18 cellular contexts compared by ENCODE assay signal in the genomic region with DNA sequence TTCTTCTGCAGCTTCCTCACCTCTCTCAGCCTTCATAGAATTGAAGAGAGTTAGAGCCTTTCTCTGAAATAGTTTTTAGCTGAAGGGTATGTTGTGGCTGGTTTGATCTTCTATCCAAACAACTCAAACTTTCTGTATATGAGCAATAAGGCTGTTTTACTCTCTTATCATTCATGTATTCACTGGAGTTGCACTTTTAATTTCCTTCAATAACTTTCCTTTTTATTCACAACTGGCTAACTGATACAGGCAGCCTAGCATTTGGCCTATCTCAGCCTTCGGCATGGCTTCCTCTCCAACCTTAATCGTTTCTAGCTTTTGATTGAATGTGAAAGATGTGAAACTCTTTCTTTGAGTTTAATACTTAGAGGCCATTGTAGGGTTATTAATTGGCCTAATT.
DNase-seq lines count a peak whose midpoint lies in the region; ATAC-seq and TF ChIP-seq lines count a peak whose summit lies in the region.
"Had no signal": no experiment of that assay in that cellular context is flagged by ENCODE, and none has a peak within 500 bp of the region (broad histone marks: within the 10 kb centered on the region; RNA-seq: fewer than 3 reads in every experiment).

No MANE protein-coding gene starts in this region.

- no peak for DNase-seq in activated CD4-positive, alpha-beta T cell treated with anti-CD3 and anti-CD28 coated beads for 36 hours
- DNase-seq in activated CD4-positive, alpha-beta T cell treated with anti-CD3 and anti-CD28 coated beads, Interleukin-2, amount 50 U/mL, for 48 hours, result no peak
- DNase-seq in neural progenitor cell (ENCODE audit: low spot score), result no peak
- DNase-seq in GF-D8 (lab: John Stamatoyannopoulos, UW), result no peak
- DNase-seq: AML-193; Caco-2; Calu3; CD4-positive, alpha-beta T cell; CD8-positive, alpha-beta T cell; DND-41; EL; GDM1 had no signal

- CTCF ChIA-PET in activated CD4-positive, alpha-beta T cell treated with anti-CD3 and anti-CD28 coated beads for 36 hours (lab: Charles Lee), result interaction anchor here (1.4 kb wide), 1 partner anchor 16 kb away, joined by 3 read pairs; no protein-coding TSS in a partner anchor

- H3K4me2 ChIP-seq in neural progenitor cell, result no peak overlapping the region
- H3K4me2 ChIP-seq: A549; BLaER1 treated with 17β-estradiol and CSF1 and Interleukin-3, amounts not matched to agents 10 nM and 100 nM had no signal

- H3F3A ChIP-seq in neural progenitor cell (ENCODE audit: low read depth), result peaks cover 36% of the 10 kb centered on the region

- H3K9me3 ChIP-seq in neural progenitor cell (ENCODE audit: low read depth), result no peaks in the 10 kb centered on the region
- H3K9me3 ChIP-seq: Caco-2 had no signal

- no peaks in the 10 kb centered on the region for H3K27me3 Mint-ChIP-seq in activated CD4-positive, alpha-beta T cell treated with anti-CD3 and anti-CD28 coated beads for 36 hours
- H3K27me3 Mint-ChIP-seq in activated T-helper 17 cell treated with anti-CD3 and anti-CD28 coated beads, Interleukin-2, amount 50 U/mL, for 72 hours, result peaks cover 3% of the 10 kb centered on the region
- peaks cover 13% of the 10 kb centered on the region for H3K27me3 Mint-ChIP-seq in neural progenitor cell (ENCODE audit: insufficient read depth, low read depth)
- H3K27me3 Mint-ChIP-seq: B cell; CD4-positive, alpha-beta T cell had no signal

- H3K27me3 ChIP-seq in neural progenitor cell, result no peaks in the 10 kb centered on the region
- H3K27me3 ChIP-seq: BLaER1 treated with 17β-estradiol and CSF1 and Interleukin-3, amounts not matched to agents 10 nM and 100 nM had no signal

- H3K27ac ChIP-seq in neural progenitor cell, result no peak overlapping the region
- H3K27ac ChIP-seq: 22Rv1; BLaER1 treated with 17β-estradiol and CSF1 and Interleukin-3, amounts not matched to agents 10 nM and 100 nM; C4-2B had no signal

- no peak overlapping the region for H3K4me3 Mint-ChIP-seq in activated CD4-positive, alpha-beta T cell treated with anti-CD3 and anti-CD28 coated beads for 36 hours
- no peak overlapping the region for H3K4me3 Mint-ChIP-seq in activated T-helper 17 cell treated with anti-CD3 and anti-CD28 coated beads, Interleukin-2, amount 50 U/mL, for 72 hours
- H3K4me3 Mint-ChIP-seq in neural progenitor cell, result peak overlapping the region; percentile 24
- H3K4me3 Mint-ChIP-seq: B cell; CD4-positive, alpha-beta T cell; CD8-positive, alpha-beta T cell had no signal

- H3K79me2 ChIP-seq in neural progenitor cell (ENCODE audit: low read depth), result no peaks in the 10 kb centered on the region

- no peaks in the 10 kb centered on the region for H3K9me3 Mint-ChIP-seq in activated CD4-positive, alpha-beta T cell treated with anti-CD3 and anti-CD28 coated beads for 36 hours (ENCODE audit: low read depth)
- H3K9me3 Mint-ChIP-seq in activated T-helper 17 cell treated with anti-CD3 and anti-CD28 coated beads, Interleukin-2, amount 50 U/mL, for 72 hours, result no peaks in the 10 kb centered on the region
- H3K9me3 Mint-ChIP-seq in neural progenitor cell, result peaks cover 42% of the 10 kb centered on the region
- H3K9me3 Mint-ChIP-seq: CD4-positive, alpha-beta T cell; CD8-positive, alpha-beta T cell had no signal

- intact Hi-C loops in activated CD4-positive, alpha-beta T cell treated with anti-CD3 and anti-CD28 coated beads for 36 hours (cut with DNase I, micrococcal nuclease), result no loop called here

- no peak overlapping the region for H3K9ac ChIP-seq in neural progenitor cell
- H3K9ac ChIP-seq: BLaER1 treated with 17β-estradiol and CSF1 and Interleukin-3, amounts not matched to agents 10 nM and 100 nM had no signal

- POLR2A ChIA-PET in activated CD4-positive, alpha-beta T cell treated with anti-CD3 and anti-CD28 coated beads for 36 hours (lab: Charles Lee), result no interaction called here

- peaks cover 50% of the 10 kb centered on the region for H3K4me1 ChIP-seq in neural progenitor cell

- H3K4me3 ChIP-seq in neural progenitor cell, result no peak overlapping the region
- H3K4me3 ChIP-seq: A549; BLaER1 treated with 17β-estradiol and CSF1 and Interleukin-3, amounts not matched to agents 10 nM and 100 nM had no signal

- H3K36me3 Mint-ChIP-seq in activated CD4-positive, alpha-beta T cell treated with anti-CD3 and anti-CD28 coated beads for 36 hours (ENCODE audit: low read depth), result peaks cover 4% of the 10 kb centered on the region
- no peaks in the 10 kb centered on the region for H3K36me3 Mint-ChIP-seq in activated T-helper 17 cell treated with anti-CD3 and anti-CD28 coated beads, Interleukin-2, amount 50 U/mL, for 72 hours (ENCODE audit: low read depth)
- peaks cover 36% of the 10 kb centered on the region for H3K36me3 Mint-ChIP-seq in neural progenitor cell
- H3K36me3 Mint-ChIP-seq: CD8-positive, alpha-beta T cell had no signal

- H3K27ac Mint-ChIP-seq in activated CD4-positive, alpha-beta T cell treated with anti-CD3 and anti-CD28 coated beads for 36 hours, result no peak overlapping the region
- H3K27ac Mint-ChIP-seq in activated T-helper 17 cell treated with anti-CD3 and anti-CD28 coated beads, Interleukin-2, amount 50 U/mL, for 72 hours, result no peak overlapping the region
- H3K27ac Mint-ChIP-seq in neural progenitor cell, result no peak overlapping the region
- H3K27ac Mint-ChIP-seq: B cell; CD4-positive, alpha-beta T cell; CD8-positive, alpha-beta T cell had no signal

- H4K20me1 ChIP-seq in neural progenitor cell (ENCODE audit: low read depth), result no peaks in the 10 kb centered on the region
- H4K20me1 ChIP-seq: BLaER1 treated with 17β-estradiol and CSF1 and Interleukin-3, amounts not matched to agents 10 nM and 100 nM had no signal

- TF ChIP-seq CTCF in neural progenitor cell (IDR thresholded peaks at IDR 0.05), result no peak

- peaks cover 12% of the 10 kb centered on the region for H3K4me1 Mint-ChIP-seq in activated CD4-positive, alpha-beta T cell treated with anti-CD3 and anti-CD28 coated beads for 36 hours
- H3K4me1 Mint-ChIP-seq in activated T-helper 17 cell treated with anti-CD3 and anti-CD28 coated beads, Interleukin-2, amount 50 U/mL, for 72 hours, result no peaks in the 10 kb centered on the region
- peaks cover 61% of the 10 kb centered on the region for H3K4me1 Mint-ChIP-seq in neural progenitor cell
- H3K4me1 Mint-ChIP-seq: B cell had no signal

- peak; percentile 61 for ATAC-seq in activated CD4-positive, alpha-beta T cell treated with anti-CD3 and anti-CD28 coated beads for 36 hours
- ATAC-seq in activated T-helper 17 cell treated with anti-CD3 and anti-CD28 coated beads, Interleukin-2, amount 50 U/mL, for 72 hours (replicated peaks), result peak; percentile 16
- ATAC-seq: A549; CD8-positive, alpha-beta T cell had no signal

- H3K36me3 ChIP-seq in neural progenitor cell, result no peaks in the 10 kb centered on the region
- H3K36me3 ChIP-seq: BLaER1 treated with 17β-estradiol and CSF1 and Interleukin-3, amounts not matched to agents 10 nM and 100 nM had no signal

- no peak overlapping the region for H2AFZ ChIP-seq in neural progenitor cell (replicated peaks)
